12 cellular contexts compared by ENCODE assay signal in genomic region chr5:132094393-132095076, GRCh38. TPM values are rescaled to one million over a fixed set of nuclear protein-coding genes. Genes with fewer than 3 reads are reported as not detected.
DNase-seq lines count a peak whose midpoint lies in the region; ATAC-seq and TF ChIP-seq lines count a peak whose summit lies in the region.
"Had no signal": no experiment of that assay in that cellular context is flagged by ENCODE, and none has a peak within 500 bp of the region (broad histone marks: within the 10 kb centered on the region; RNA-seq: fewer than 3 reads in every experiment).

No MANE protein-coding gene starts in this region.

- H3K9me2 ChIP-seq in GM23248 (ENCODE audit: insufficient read depth) = no peaks in the 10 kb centered on the region
- H3K9me2 ChIP-seq in hepatocyte (replicated peaks; ENCODE audit: insufficient read depth) = no peaks in the 10 kb centered on the region

- H3K9me3 Mint-ChIP-seq in activated T-helper 17 cell treated with anti-CD3 and anti-CD28 coated beads, Interleukin-2, amount 50 U/mL, for 72 hours = peaks cover 6% of the 10 kb centered on the region

- H3K9me3 ChIP-seq in GM23248 (ENCODE audit: low read depth) (no peaks in the 10 kb centered on the region), hepatocyte (ENCODE audit: low read depth) (no peaks in the 10 kb centered on the region)

- H3K27ac Mint-ChIP-seq in activated T-helper 17 cell treated with anti-CD3 and anti-CD28 coated beads, Interleukin-2, amount 50 U/mL, for 72 hours = peak overlapping the region; percentile 81
- H3K27ac Mint-ChIP-seq: type B pancreatic cell had no signal

- H3K27me3 Mint-ChIP-seq in activated T-helper 17 cell treated with anti-CD3 and anti-CD28 coated beads, Interleukin-2, amount 50 U/mL, for 72 hours = no peaks in the 10 kb centered on the region

- peak overlapping the region; percentile 63 for H3K4me3 Mint-ChIP-seq in activated T-helper 17 cell treated with anti-CD3 and anti-CD28 coated beads, Interleukin-2, amount 50 U/mL, for 72 hours
- H3K4me3 Mint-ChIP-seq: type B pancreatic cell had no signal

- H3K4me1 ChIP-seq in GM23248 (ENCODE audit: insufficient read depth) (peaks cover 51% of the 10 kb centered on the region), hepatocyte (ENCODE audit: insufficient read depth) (no peaks in the 10 kb centered on the region)

- no peak overlapping the region for H3K4me3 ChIP-seq in GM23248
- H3K4me3 ChIP-seq in hepatocyte = no peak overlapping the region

- peak overlapping the region; percentile 76; the same call in 1 of the 2 replicates for H3K9ac ChIP-seq in GM23248

- H3K4me1 Mint-ChIP-seq in activated T-helper 17 cell treated with anti-CD3 and anti-CD28 coated beads, Interleukin-2, amount 50 U/mL, for 72 hours = peaks cover 44% of the 10 kb centered on the region

- peaks cover 8% of the 10 kb centered on the region for H3K36me3 Mint-ChIP-seq in activated T-helper 17 cell treated with anti-CD3 and anti-CD28 coated beads, Interleukin-2, amount 50 U/mL, for 72 hours (ENCODE audit: low read depth)
- H3K36me3 Mint-ChIP-seq: type B pancreatic cell had no signal

- peak; percentile 6 for ATAC-seq in activated T-helper 17 cell treated with anti-CD3 and anti-CD28 coated beads, Interleukin-2, amount 50 U/mL, for 72 hours (replicated peaks)
- no peak for ATAC-seq in GM19467 (IDR thresholded peaks at IDR 0.05; ENCODE audit: unreplicated experiment)

- no peak for TF ChIP-seq CTCF in hepatocyte (IDR thresholded peaks at IDR 0.05; ENCODE audit: poor library complexity)

- peak overlapping the region; percentile 73 for H3K4me2 ChIP-seq in GM23248 (ENCODE audit: unreplicated experiment)
- H3K4me2 ChIP-seq in hepatocyte = no peak overlapping the region

- no peaks in the 10 kb centered on the region for H3K27me3 ChIP-seq in GM23248 (replicated peaks; ENCODE audit: insufficient read depth)
- H3K27me3 ChIP-seq in hepatocyte = no peaks in the 10 kb centered on the region

- in situ Hi-C loops in GM23248 (cut with MboI) = no loop called here

- 28 to 35% methylated on average over 12 of the region's 12 CpGs for WGBS in GM23248 (ENCODE audit: low coverage in 1 of 2, low lambda C conversion rate in 2 of 2, missing lambda C conversion rate in 2 of 2), 2 experiments
- 76% methylated on average over 12 of the region's 12 CpGs for WGBS in hepatocyte (ENCODE audit: low lambda C conversion rate, missing lambda C conversion rate)

- DNase-seq in 8988T (peak; percentile 49), GM23248 (peak; percentile 98), hepatocyte (ENCODE audit: low spot score) (peak; percentile 67), SKM-1 (lab: John Stamatoyannopoulos, UW; ENCODE audit: unreplicated experiment) (no peak), GDM1 (lab: John Stamatoyannopoulos, UW) (no peak), SHP77 (lab: John Stamatoyannopoulos, UW) (no peak)
- DNase-seq: DND-41 had no signal

- H3K79me2 ChIP-seq in GM23248 (ENCODE audit: insufficient read depth) = no peaks in the 10 kb centered on the region
- H3K79me2 ChIP-seq in hepatocyte = no peaks in the 10 kb centered on the region

- H4K20me1 ChIP-seq in GM23248 (ENCODE audit: insufficient read depth) (no peaks in the 10 kb centered on the region), hepatocyte (ENCODE audit: insufficient read depth, poor library complexity, severe bottlenecking) (no peaks in the 10 kb centered on the region)

- H3K27ac ChIP-seq in GM23248 (peak overlapping the region; percentile 94), hepatocyte (no peak overlapping the region)

- H2AFZ ChIP-seq in GM23248 (no peak overlapping the region), hepatocyte (no peak overlapping the region)

- no peaks in the 10 kb centered on the region for H3K36me3 ChIP-seq in GM23248 (ENCODE audit: low read depth)
- no peaks in the 10 kb centered on the region for H3K36me3 ChIP-seq in hepatocyte (replicated peaks; ENCODE audit: insufficient read depth, low read depth)

- peaks cover 44% of the 10 kb centered on the region for H3F3A ChIP-seq in GM23248 (ENCODE audit: insufficient read depth)

RNA-seq across cellular contexts. Expression of gene CSF2, which starts 20.9 kb away (rescaled TPM):
- total RNA-seq in GM23248 (2014; rRNA removed; shearing (Covaris generic)) = not detected in 2 replicates
- polyA plus RNA-seq in GM23248 (2016; fragmentation: Nextera tagmentation; extraction: Ambion mirVana) (not detected in 2 replicates), hepatocyte (not detected in 2 replicates)
- total RNA-seq in activated T-helper 17 cell treated with anti-CD3 and anti-CD28 coated beads, Interleukin-2, amount 50 U/mL, for 72 hours = 100 to 1,000 TPM in 1 of 2 donors, 10 to 100 TPM in 1; 14.6 to 159 TPM
- total RNA-seq in hepatocyte = 1.0 TPM in 1 of 2 replicates, not detected in the other
- total RNA-seq: OCI-LY7, skeletal muscle tissue had no signal

RNA-seq across cellular contexts. Expression of gene IL3, which starts 34.1 kb away (rescaled TPM):
- total RNA-seq in GM23248 (2014; rRNA removed; shearing (Covaris generic)) = not detected in 2 replicates
- polyA plus RNA-seq in GM23248 (2016; fragmentation: Nextera tagmentation; extraction: Ambion mirVana) = not detected in 2 replicates
- total RNA-seq in activated T-helper 17 cell treated with anti-CD3 and anti-CD28 coated beads, Interleukin-2, amount 50 U/mL, for 72 hours = 1 to 10 TPM in 1 of 2 donors, under 1 TPM in 1; 0.32 to 9.0 TPM
- 0.37 TPM in 1 of 2 replicates, not detected in the other for total RNA-seq in hepatocyte
- polyA plus RNA-seq in hepatocyte = not detected in 2 replicates
- total RNA-seq: OCI-LY7, skeletal muscle tissue had no signal

Comparison
In these comparisons a context has a peak if more than half of its experiments do, and no peak if none do; other contexts are left out.
1. DNase-seq: peak in 8988T (single experiment), GM23248 (single experiment) and hepatocyte (single experiment); none in SKM-1 (single experiment), GDM1 (single experiment) and SHP77 (0 of 2).